ENCODE assay signal across 1 cellular context in the genomic region with DNA sequence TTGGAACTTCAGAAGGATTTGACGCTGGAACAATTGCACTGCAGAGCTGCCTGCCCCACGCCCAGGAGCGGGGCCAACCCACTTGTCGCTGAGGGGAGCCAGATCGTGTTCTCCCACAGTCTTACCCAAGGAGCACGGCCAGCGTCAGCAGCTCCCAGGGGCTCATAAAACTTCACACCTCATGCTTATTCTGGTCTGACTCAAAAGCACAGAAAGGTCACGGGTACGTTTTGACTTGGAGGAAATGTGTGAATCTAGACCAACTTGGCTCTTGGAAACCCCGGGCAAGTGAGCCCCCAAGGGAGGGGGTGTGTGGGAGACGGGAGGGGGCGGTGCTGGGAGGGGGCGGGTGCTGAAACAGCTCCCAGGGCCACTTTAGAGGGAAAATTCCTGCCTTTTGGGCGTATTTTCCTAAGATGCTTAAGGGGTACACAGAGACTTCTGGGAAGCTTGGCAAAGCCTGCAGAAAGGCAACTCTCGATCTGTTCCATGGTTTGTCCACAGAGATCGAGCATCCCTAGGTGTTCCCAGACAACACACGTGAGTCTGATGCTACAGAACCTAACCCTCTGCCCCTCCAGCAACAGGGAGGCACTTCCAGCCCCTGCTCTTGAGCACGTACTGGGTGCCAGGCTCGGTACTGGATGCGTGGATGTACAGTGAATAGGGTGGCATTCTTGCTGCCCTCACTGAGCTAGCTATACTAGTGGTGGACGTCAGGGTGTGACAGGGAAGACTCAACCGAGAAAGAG.
TF ChIP-seq lines count a peak whose summit lies in the region.

No MANE protein-coding gene starts in this region.

TF ChIP-seq in H1, 55 proteins besides CTCF, POLR2A, EP300 and RAD21:
- TF ChIP-seq, protein P1, sequence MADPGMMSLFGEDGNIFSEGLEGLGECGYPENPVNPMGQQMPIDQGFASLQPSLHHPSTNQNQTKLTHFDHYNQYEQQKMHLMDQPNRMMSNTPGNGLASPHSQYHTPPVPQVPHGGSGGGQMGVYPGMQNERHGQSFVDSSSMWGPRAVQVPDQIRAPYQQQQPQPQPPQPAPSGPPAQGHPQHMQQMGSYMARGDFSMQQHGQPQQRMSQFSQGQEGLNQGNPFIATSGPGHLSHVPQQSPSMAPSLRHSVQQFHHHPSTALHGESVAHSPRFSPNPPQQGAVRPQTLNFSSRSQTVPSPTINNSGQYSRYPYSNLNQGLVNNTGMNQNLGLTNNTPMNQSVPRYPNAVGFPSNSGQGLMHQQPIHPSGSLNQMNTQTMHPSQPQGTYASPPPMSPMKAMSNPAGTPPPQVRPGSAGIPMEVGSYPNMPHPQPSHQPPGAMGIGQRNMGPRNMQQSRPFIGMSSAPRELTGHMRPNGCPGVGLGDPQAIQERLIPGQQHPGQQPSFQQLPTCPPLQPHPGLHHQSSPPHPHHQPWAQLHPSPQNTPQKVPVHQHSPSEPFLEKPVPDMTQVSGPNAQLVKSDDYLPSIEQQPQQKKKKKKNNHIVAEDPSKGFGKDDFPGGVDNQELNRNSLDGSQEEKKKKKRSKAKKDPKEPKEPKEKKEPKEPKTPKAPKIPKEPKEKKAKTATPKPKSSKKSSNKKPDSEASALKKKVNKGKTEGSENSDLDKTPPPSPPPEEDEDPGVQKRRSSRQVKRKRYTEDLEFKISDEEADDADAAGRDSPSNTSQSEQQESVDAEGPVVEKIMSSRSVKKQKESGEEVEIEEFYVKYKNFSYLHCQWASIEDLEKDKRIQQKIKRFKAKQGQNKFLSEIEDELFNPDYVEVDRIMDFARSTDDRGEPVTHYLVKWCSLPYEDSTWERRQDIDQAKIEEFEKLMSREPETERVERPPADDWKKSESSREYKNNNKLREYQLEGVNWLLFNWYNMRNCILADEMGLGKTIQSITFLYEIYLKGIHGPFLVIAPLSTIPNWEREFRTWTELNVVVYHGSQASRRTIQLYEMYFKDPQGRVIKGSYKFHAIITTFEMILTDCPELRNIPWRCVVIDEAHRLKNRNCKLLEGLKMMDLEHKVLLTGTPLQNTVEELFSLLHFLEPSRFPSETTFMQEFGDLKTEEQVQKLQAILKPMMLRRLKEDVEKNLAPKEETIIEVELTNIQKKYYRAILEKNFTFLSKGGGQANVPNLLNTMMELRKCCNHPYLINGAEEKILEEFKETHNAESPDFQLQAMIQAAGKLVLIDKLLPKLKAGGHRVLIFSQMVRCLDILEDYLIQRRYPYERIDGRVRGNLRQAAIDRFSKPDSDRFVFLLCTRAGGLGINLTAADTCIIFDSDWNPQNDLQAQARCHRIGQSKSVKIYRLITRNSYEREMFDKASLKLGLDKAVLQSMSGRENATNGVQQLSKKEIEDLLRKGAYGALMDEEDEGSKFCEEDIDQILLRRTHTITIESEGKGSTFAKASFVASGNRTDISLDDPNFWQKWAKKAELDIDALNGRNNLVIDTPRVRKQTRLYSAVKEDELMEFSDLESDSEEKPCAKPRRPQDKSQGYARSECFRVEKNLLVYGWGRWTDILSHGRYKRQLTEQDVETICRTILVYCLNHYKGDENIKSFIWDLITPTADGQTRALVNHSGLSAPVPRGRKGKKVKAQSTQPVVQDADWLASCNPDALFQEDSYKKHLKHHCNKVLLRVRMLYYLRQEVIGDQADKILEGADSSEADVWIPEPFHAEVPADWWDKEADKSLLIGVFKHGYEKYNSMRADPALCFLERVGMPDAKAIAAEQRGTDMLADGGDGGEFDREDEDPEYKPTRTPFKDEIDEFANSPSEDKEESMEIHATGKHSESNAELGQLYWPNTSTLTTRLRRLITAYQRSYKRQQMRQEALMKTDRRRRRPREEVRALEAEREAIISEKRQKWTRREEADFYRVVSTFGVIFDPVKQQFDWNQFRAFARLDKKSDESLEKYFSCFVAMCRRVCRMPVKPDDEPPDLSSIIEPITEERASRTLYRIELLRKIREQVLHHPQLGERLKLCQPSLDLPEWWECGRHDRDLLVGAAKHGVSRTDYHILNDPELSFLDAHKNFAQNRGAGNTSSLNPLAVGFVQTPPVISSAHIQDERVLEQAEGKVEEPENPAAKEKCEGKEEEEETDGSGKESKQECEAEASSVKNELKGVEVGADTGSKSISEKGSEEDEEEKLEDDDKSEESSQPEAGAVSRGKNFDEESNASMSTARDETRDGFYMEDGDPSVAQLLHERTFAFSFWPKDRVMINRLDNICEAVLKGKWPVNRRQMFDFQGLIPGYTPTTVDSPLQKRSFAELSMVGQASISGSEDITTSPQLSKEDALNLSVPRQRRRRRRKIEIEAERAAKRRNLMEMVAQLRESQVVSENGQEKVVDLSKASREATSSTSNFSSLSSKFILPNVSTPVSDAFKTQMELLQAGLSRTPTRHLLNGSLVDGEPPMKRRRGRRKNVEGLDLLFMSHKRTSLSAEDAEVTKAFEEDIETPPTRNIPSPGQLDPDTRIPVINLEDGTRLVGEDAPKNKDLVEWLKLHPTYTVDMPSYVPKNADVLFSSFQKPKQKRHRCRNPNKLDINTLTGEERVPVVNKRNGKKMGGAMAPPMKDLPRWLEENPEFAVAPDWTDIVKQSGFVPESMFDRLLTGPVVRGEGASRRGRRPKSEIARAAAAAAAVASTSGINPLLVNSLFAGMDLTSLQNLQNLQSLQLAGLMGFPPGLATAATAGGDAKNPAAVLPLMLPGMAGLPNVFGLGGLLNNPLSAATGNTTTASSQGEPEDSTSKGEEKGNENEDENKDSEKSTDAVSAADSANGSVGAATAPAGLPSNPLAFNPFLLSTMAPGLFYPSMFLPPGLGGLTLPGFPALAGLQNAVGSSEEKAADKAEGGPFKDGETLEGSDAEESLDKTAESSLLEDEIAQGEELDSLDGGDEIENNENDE (IDR thresholded peaks at IDR 0.05; ENCODE audit: insufficient replicate concordance, low read length): no peak
- no peak for TF ChIP-seq TAF1 (IDR thresholded peaks at IDR 0.05; ENCODE audit: low read depth, low read length)
- no peak for TF ChIP-seq JUN (IDR thresholded peaks at IDR 0.05; ENCODE audit: low read depth, low read length)
- TF ChIP-seq SP2 (IDR thresholded peaks at IDR 0.05; ENCODE audit: low read length): no peak
- no peak for TF ChIP-seq RBBP5 (IDR thresholded peaks at IDR 0.05; ENCODE audit: borderline replicate concordance, low read depth, low read length)
- no peak for TF ChIP-seq BACH1 (IDR thresholded peaks at IDR 0.05; ENCODE audit: low read length)
- TF ChIP-seq SIX5 (IDR thresholded peaks at IDR 0.05; ENCODE audit: low read depth, low read length): no peak
- TF ChIP-seq ASH2L (IDR thresholded peaks at IDR 0.05; ENCODE audit: low read length): no peak
- TF ChIP-seq PHF8 (conservative IDR thresholded peaks at IDR 0.05; ENCODE audit: low read depth, low read length): no peak
- no peak for TF ChIP-seq NRF1 (IDR thresholded peaks at IDR 0.05; ENCODE audit: low read depth, low read length)
- no peak for TF ChIP-seq FOSL1 (IDR thresholded peaks at IDR 0.05; ENCODE audit: insufficient read depth, low read depth, low read length)
- TF ChIP-seq, protein P2, sequence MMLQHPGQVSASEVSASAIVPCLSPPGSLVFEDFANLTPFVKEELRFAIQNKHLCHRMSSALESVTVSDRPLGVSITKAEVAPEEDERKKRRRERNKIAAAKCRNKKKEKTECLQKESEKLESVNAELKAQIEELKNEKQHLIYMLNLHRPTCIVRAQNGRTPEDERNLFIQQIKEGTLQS (IDR thresholded peaks at IDR 0.05; ENCODE audit: insufficient read depth, low read depth, low read length): no peak
- TF ChIP-seq SIN3A (conservative IDR thresholded peaks at IDR 0.05 in 1 of 2, IDR thresholded peaks at IDR 0.05 in 1 of 2; ENCODE audit: low read depth in 1 of 2, low read length in 2 of 2): no peak
- TF ChIP-seq YY1 (IDR thresholded peaks at IDR 0.05; ENCODE audit: low read depth, low read length): no peak
- no peak for TF ChIP-seq RFX5 (IDR thresholded peaks at IDR 0.05; ENCODE audit: borderline replicate concordance, low read depth, low read length)
- TF ChIP-seq NANOG (IDR thresholded peaks at IDR 0.05; ENCODE audit: insufficient read depth, low read depth, low read length, poor library complexity, severe bottlenecking): no peak
- TF ChIP-seq BRCA1 (IDR thresholded peaks at IDR 0.05; ENCODE audit: low read depth, low read length): no peak
